20 cellular contexts compared by ENCODE assay signal in genomic region chr22:23704829-23705228, GRCh38. TPM values are rescaled to one million over a fixed set of nuclear protein-coding genes. Genes with fewer than 3 reads are reported as not detected.
DNase-seq lines count a peak whose midpoint lies in the region; ATAC-seq lines count a peak whose summit lies in the region.
"Had no signal": no experiment of that assay in that cellular context is flagged by ENCODE, and none has a peak within 500 bp of the region (broad histone marks: within the 10 kb centered on the region; RNA-seq: fewer than 3 reads in every experiment).

No MANE protein-coding gene starts in this region.

- CTCF ChIA-PET in CD8-positive, alpha-beta memory T cell (lab: Charles Lee) = no interaction called here
- CTCF ChIA-PET in activated CD8-positive, alpha-beta T cell treated with anti-CD3 and anti-CD28 coated beads, Interleukin-2, amount 10 ng/mL, durations not matched to agents 7 days and 5 days (lab: Charles Lee) = interaction anchor here (2.5 kb wide), 1 partner anchor 8 kb away, joined by 9 read pairs; no protein-coding TSS in a partner anchor
- CTCF ChIA-PET in naive thymus-derived CD4-positive, alpha-beta T cell (lab: Charles Lee) = interaction anchor here (1.4 kb wide), 1 partner anchor 153 kb away, joined by 3 read pairs; the partner anchor contains the start of gene SLC2A11

- H3K4me3 ChIP-seq in CD4-positive, CD25-positive, alpha-beta regulatory T cell (ENCODE audit: low read depth, low read length) = peak overlapping the region; percentile 48
- H3K4me3 ChIP-seq in CD8-positive, alpha-beta memory T cell (ENCODE audit: low read length) = no peak overlapping the region
- no peak overlapping the region for H3K4me3 ChIP-seq in naive thymus-derived CD4-positive, alpha-beta T cell (ENCODE audit: low read length)
- H3K4me3 ChIP-seq: body of pancreas, right atrium auricular region had no signal

- H3K27me3 ChIP-seq in CD4-positive, CD25-positive, alpha-beta regulatory T cell (ENCODE audit: control insufficient read depth, insufficient read depth, low read length) = no peaks in the 10 kb centered on the region
- H3K27me3 ChIP-seq in CD8-positive, alpha-beta memory T cell (ENCODE audit: insufficient read depth, low read length, poor library complexity, severe bottlenecking) = no peaks in the 10 kb centered on the region
- no peaks in the 10 kb centered on the region for H3K27me3 ChIP-seq in naive thymus-derived CD4-positive, alpha-beta T cell (ENCODE audit: control insufficient read depth in 2 of 2, insufficient read depth in 2 of 2, low read length in 2 of 2)
- H3K27me3 ChIP-seq: body of pancreas, right atrium auricular region had no signal

- H3K9me3 Mint-ChIP-seq in CD4-positive, CD25-positive, alpha-beta regulatory T cell = peaks cover 0 to 2% (median 0%) of the 10 kb centered on the region in 7 donors
- no peaks in the 10 kb centered on the region for H3K9me3 Mint-ChIP-seq in CD8-positive, alpha-beta memory T cell
- no peaks in the 10 kb centered on the region for H3K9me3 Mint-ChIP-seq in activated CD8-positive, alpha-beta T cell treated with anti-CD3 and anti-CD28 coated beads, Interleukin-2, amount 10 ng/mL, durations not matched to agents 7 days and 5 days (ENCODE audit: insufficient read depth)
- H3K9me3 Mint-ChIP-seq in naive thymus-derived CD4-positive, alpha-beta T cell = peaks cover 0 to 19% (median 7%) of the 10 kb centered on the region in 11 donors
- H3K9me3 Mint-ChIP-seq: endodermal cell had no signal

- POLR2A ChIA-PET in CD8-positive, alpha-beta memory T cell (lab: Charles Lee) = no interaction called here
- POLR2A ChIA-PET in activated CD8-positive, alpha-beta T cell treated with anti-CD3 and anti-CD28 coated beads, Interleukin-2, amount 10 ng/mL, durations not matched to agents 7 days and 5 days (lab: Charles Lee) = interaction anchor here (0.9 to 3.0 kb wide), 2 partner anchors 8 to 209 kb away, joined by 3 to 11 read pairs; no protein-coding TSS in a partner anchor
- POLR2A ChIA-PET in naive thymus-derived CD4-positive, alpha-beta T cell (lab: Charles Lee) = interaction anchor here (2.4 kb wide), 1 partner anchor 8 kb away, joined by 7 read pairs; no protein-coding TSS in a partner anchor

- H3K36me3 ChIP-seq in CD4-positive, CD25-positive, alpha-beta regulatory T cell (ENCODE audit: control insufficient read depth, insufficient read depth, low read length) = peaks cover 76% of the 10 kb centered on the region
- peaks cover 52% of the 10 kb centered on the region for H3K36me3 ChIP-seq in CD8-positive, alpha-beta memory T cell (ENCODE audit: insufficient read depth, low read length)
- H3K36me3 ChIP-seq in naive thymus-derived CD4-positive, alpha-beta T cell (ENCODE audit: control insufficient read depth in 2 of 3, insufficient read depth in 3 of 3, low read length in 3 of 3) = peaks cover 22 to 93% (median 24%) of the 10 kb centered on the region in 3 experiments

- peaks cover 29 to 87% (median 62%) of the 10 kb centered on the region in 4 donors for H3K4me1 Mint-ChIP-seq in CD4-positive, CD25-positive, alpha-beta regulatory T cell
- H3K4me1 Mint-ChIP-seq in CD8-positive, alpha-beta memory T cell = peaks cover 54 to 84% (median 80%) of the 10 kb centered on the region in 3 donors
- peaks cover 49% of the 10 kb centered on the region for H3K4me1 Mint-ChIP-seq in activated CD8-positive, alpha-beta T cell treated with anti-CD3 and anti-CD28 coated beads, Interleukin-2, amount 10 ng/mL, durations not matched to agents 7 days and 5 days (ENCODE audit: low read depth)
- peaks cover 13 to 84% (median 66%) of the 10 kb centered on the region in 7 donors for H3K4me1 Mint-ChIP-seq in naive thymus-derived CD4-positive, alpha-beta T cell
- H3K4me1 Mint-ChIP-seq: endodermal cell had no signal

- peak overlapping the region; percentile 62 for H3K27ac ChIP-seq in CD4-positive, CD25-positive, alpha-beta regulatory T cell (ENCODE audit: insufficient read depth, low read length, poor library complexity, severe bottlenecking)
- no peak overlapping the region for H3K27ac ChIP-seq in CD8-positive, alpha-beta memory T cell (ENCODE audit: low read depth, low read length)
- H3K27ac ChIP-seq in naive thymus-derived CD4-positive, alpha-beta T cell (ENCODE audit: low read depth, low read length) = peak overlapping the region; percentile 50
- H3K27ac ChIP-seq: body of pancreas, right atrium auricular region had no signal

- intact Hi-C loops in naive thymus-derived CD4-positive, alpha-beta T cell (cut with micrococcal nuclease) = loop anchor here (1.0 to 10.0 kb wide), 2 partner anchors 9 to 50 kb away; no protein-coding TSS in a partner anchor

- H3K4me1 ChIP-seq in CD4-positive, CD25-positive, alpha-beta regulatory T cell (ENCODE audit: control insufficient read depth, insufficient read depth, low read length, poor library complexity, severe bottlenecking) = peaks cover 18% of the 10 kb centered on the region
- peaks cover 19% of the 10 kb centered on the region for H3K4me1 ChIP-seq in CD8-positive, alpha-beta memory T cell (ENCODE audit: insufficient read depth, low read length)
- H3K4me1 ChIP-seq in naive thymus-derived CD4-positive, alpha-beta T cell (ENCODE audit: control insufficient read depth in 2 of 2, insufficient read depth in 2 of 2, low read length in 2 of 2) = peaks cover 5 to 16% of the 10 kb centered on the region in 2 donors
- H3K4me1 ChIP-seq: right atrium auricular region had no signal

- no peaks in the 10 kb centered on the region for H3K9me3 ChIP-seq in CD4-positive, CD25-positive, alpha-beta regulatory T cell (ENCODE audit: control insufficient read depth in 2 of 2, low read length in 2 of 2)
- H3K9me3 ChIP-seq in CD8-positive, alpha-beta memory T cell (ENCODE audit: low read length) = no peaks in the 10 kb centered on the region
- H3K9me3 ChIP-seq in naive thymus-derived CD4-positive, alpha-beta T cell (ENCODE audit: control insufficient read depth in 2 of 3, low read length in 3 of 3) = no peaks in the 10 kb centered on the region
- H3K9me3 ChIP-seq: body of pancreas, right atrium auricular region had no signal

- peaks cover 89% of the 10 kb centered on the region for H3K36me3 Mint-ChIP-seq in CD4-positive, CD25-positive, alpha-beta regulatory T cell
- H3K36me3 Mint-ChIP-seq in CD8-positive, alpha-beta memory T cell = peaks cover 18 to 96% (median 45%) of the 10 kb centered on the region in 3 donors
- peaks cover 97% of the 10 kb centered on the region for H3K36me3 Mint-ChIP-seq in activated CD8-positive, alpha-beta T cell treated with anti-CD3 and anti-CD28 coated beads, Interleukin-2, amount 10 ng/mL, durations not matched to agents 7 days and 5 days (ENCODE audit: low read depth)
- H3K36me3 Mint-ChIP-seq in naive thymus-derived CD4-positive, alpha-beta T cell = peaks cover 74 to 87% (median 83%) of the 10 kb centered on the region in 5 donors

- peak overlapping the region; percentile 27 to 85 (median 60) for H3K4me3 Mint-ChIP-seq in CD4-positive, CD25-positive, alpha-beta regulatory T cell
- peak overlapping the region in 3 of 7 donors; percentile 36 to 45 (median 44) for H3K4me3 Mint-ChIP-seq in CD8-positive, alpha-beta memory T cell
- H3K4me3 Mint-ChIP-seq in activated CD8-positive, alpha-beta T cell treated with anti-CD3 and anti-CD28 coated beads, Interleukin-2, amount 10 ng/mL, durations not matched to agents 7 days and 5 days = no peak overlapping the region
- peak overlapping the region in 6 of 10 donors; percentile 0 to 61 (median 43) for H3K4me3 Mint-ChIP-seq in naive thymus-derived CD4-positive, alpha-beta T cell
- H3K4me3 Mint-ChIP-seq: endodermal cell had no signal

- ATAC-seq in CD4-positive, CD25-positive, alpha-beta regulatory T cell (ENCODE audit: low read depth in 2 of 2) = peak; percentile 50 to 60
- ATAC-seq in activated CD8-positive, alpha-beta T cell treated with anti-CD3 and anti-CD28 coated beads, Interleukin-2, amount 10 ng/mL, durations not matched to agents 7 days and 5 days = peak; percentile 61
- ATAC-seq in naive thymus-derived CD4-positive, alpha-beta T cell = peak; percentile 50
- ATAC-seq: body of pancreas had no signal

- no peaks in the 10 kb centered on the region for H3K27me3 Mint-ChIP-seq in CD4-positive, CD25-positive, alpha-beta regulatory T cell
- H3K27me3 Mint-ChIP-seq in CD8-positive, alpha-beta memory T cell = no peaks in the 10 kb centered on the region
- no peaks in the 10 kb centered on the region for H3K27me3 Mint-ChIP-seq in activated CD8-positive, alpha-beta T cell treated with anti-CD3 and anti-CD28 coated beads, Interleukin-2, amount 10 ng/mL, durations not matched to agents 7 days and 5 days (ENCODE audit: low read depth)
- H3K27me3 Mint-ChIP-seq in naive thymus-derived CD4-positive, alpha-beta T cell = no peaks in the 10 kb centered on the region

- DNase-seq in CD4-positive, CD25-positive, alpha-beta regulatory T cell = peak in 2 of 3 donors; percentile 24 to 50
- DNase-seq in CD8-positive, alpha-beta memory T cell = peak in 1 of 5 donors; percentile 28
- DNase-seq in activated CD8-positive, alpha-beta T cell treated with anti-CD3 and anti-CD28 coated beads, Interleukin-2, amount 10 ng/mL, durations not matched to agents 7 days and 5 days = no peak
- DNase-seq in naive thymus-derived CD4-positive, alpha-beta T cell = peak in 1 of 9 donors; percentile 22
- DNase-seq in NCI-H524 treated with DMSO at 0.1 percent for 48 hours (lab: John Stamatoyannopoulos, UW) = no peak
- no peak for DNase-seq in cerebellar cortex (ENCODE audit: low spot score)
- DNase-seq in NCI-H345 (lab: John Stamatoyannopoulos, UW) = no peak
- DNase-seq: activated CD8-positive, alpha-beta memory T cell treated with anti-CD3 and anti-CD28 coated beads for 24 hours; body of pancreas; DND-41; endodermal cell; NCI-H1694 treated with DMSO at 0.1 percent for 48 hours; NCI-H774; SHP77; stimulated activated CD4-positive, alpha-beta T cell treated with anti-CD3 and anti-CD28 coated beads, Interleukin-12 subunit alpha, Interleukin-12 subunit beta, amount 100 ng/mL, for 4 hours had no signal

- peak overlapping the region; percentile 74 to 84 (median 77) for H3K27ac Mint-ChIP-seq in CD4-positive, CD25-positive, alpha-beta regulatory T cell
- peak overlapping the region; percentile 14 to 92 (median 88) for H3K27ac Mint-ChIP-seq in CD8-positive, alpha-beta memory T cell
- peak overlapping the region; percentile 58 for H3K27ac Mint-ChIP-seq in activated CD8-positive, alpha-beta T cell treated with anti-CD3 and anti-CD28 coated beads, Interleukin-2, amount 10 ng/mL, durations not matched to agents 7 days and 5 days
- H3K27ac Mint-ChIP-seq in naive thymus-derived CD4-positive, alpha-beta T cell = peak overlapping the region; percentile 73 to 89 (median 82)
- H3K27ac Mint-ChIP-seq: endodermal cell had no signal

RNA-seq across cellular contexts. Expression of gene RGL4, which starts 14.0 kb away (rescaled TPM):
- total RNA-seq in CD4-positive, CD25-positive, alpha-beta regulatory T cell = 22.1 TPM
- 10 to 100 TPM; 71.3 to 85.0 (median 83.5) TPM for polyA plus RNA-seq in CD4-positive, CD25-positive, alpha-beta regulatory T cell
- 1 to 10 TPM; 3.2 to 4.8 TPM for total RNA-seq in CD8-positive, alpha-beta memory T cell
- polyA plus RNA-seq in CD8-positive, alpha-beta memory T cell = 58.4 TPM
- 10 to 100 TPM; 34.0 to 38.5 TPM for total RNA-seq in activated CD8-positive, alpha-beta T cell treated with anti-CD3 and anti-CD28 coated beads, Interleukin-2, amount 10 ng/mL, durations not matched to agents 7 days and 5 days
- total RNA-seq in naive thymus-derived CD4-positive, alpha-beta T cell = 10 to 100 TPM; 13.8 to 31.9 (median 19.9) TPM
- 10 to 100 TPM; 86.3 to 95.0 TPM for polyA plus RNA-seq in naive thymus-derived CD4-positive, alpha-beta T cell
- total RNA-seq: body of pancreas, endodermal cell, glomerular endothelial cell, osteoblast, right atrium auricular region, temporal lobe had no signal

RNA-seq across cellular contexts. Expression of gene ZNF70, which starts 46.1 kb away (rescaled TPM):
- total RNA-seq in CD4-positive, CD25-positive, alpha-beta regulatory T cell = 2.0 TPM
- under 1 TPM; 0.06 to 0.49 (median 0.27) TPM for polyA plus RNA-seq in CD4-positive, CD25-positive, alpha-beta regulatory T cell
- total RNA-seq in CD8-positive, alpha-beta memory T cell = 1 to 10 TPM; 3.4 to 3.7 TPM
- polyA plus RNA-seq in CD8-positive, alpha-beta memory T cell = 0.35 TPM
- total RNA-seq in activated CD8-positive, alpha-beta T cell treated with anti-CD3 and anti-CD28 coated beads, Interleukin-2, amount 10 ng/mL, durations not matched to agents 7 days and 5 days = 1 to 10 TPM; 2.1 to 2.2 TPM
- 1 to 10 TPM; 3.1 to 7.9 (median 4.0) TPM for total RNA-seq in naive thymus-derived CD4-positive, alpha-beta T cell
- under 1 TPM; 0.32 to 0.34 TPM for polyA plus RNA-seq in naive thymus-derived CD4-positive, alpha-beta T cell

RNA-seq across cellular contexts. Expression of gene VPREB3, which starts 49.4 kb away (rescaled TPM):
- total RNA-seq in CD4-positive, CD25-positive, alpha-beta regulatory T cell = 0.89 TPM
- polyA plus RNA-seq in CD4-positive, CD25-positive, alpha-beta regulatory T cell = 1 to 10 TPM in 2 of 4 donors, under 1 TPM in 1, not detected in 1; 0.74 to 4.5 (median 2.1) TPM
- total RNA-seq in CD8-positive, alpha-beta memory T cell = not detected
- polyA plus RNA-seq in CD8-positive, alpha-beta memory T cell = not detected
- total RNA-seq in activated CD8-positive, alpha-beta T cell treated with anti-CD3 and anti-CD28 coated beads, Interleukin-2, amount 10 ng/mL, durations not matched to agents 7 days and 5 days = not detected
- 1 to 10 TPM in 1 of 5 experiments, under 1 TPM in 1, not detected in 3; 0.74 to 3.0 TPM for total RNA-seq in naive thymus-derived CD4-positive, alpha-beta T cell
- polyA plus RNA-seq in naive thymus-derived CD4-positive, alpha-beta T cell = 1 to 10 TPM; 1.3 to 1.5 TPM
- total RNA-seq: body of pancreas, endodermal cell, glomerular endothelial cell, osteoblast, right atrium auricular region, temporal lobe had no signal

RNA-seq across cellular contexts. Expression of gene C22orf15, which starts 58.0 kb away (rescaled TPM):
- 0.96 TPM for total RNA-seq in CD4-positive, CD25-positive, alpha-beta regulatory T cell
- 1 to 10 TPM in 1 of 4 donors, under 1 TPM in 3; 0.76 to 1.6 (median 0.85) TPM for polyA plus RNA-seq in CD4-positive, CD25-positive, alpha-beta regulatory T cell
- total RNA-seq in CD8-positive, alpha-beta memory T cell = under 1 TPM; 0.81 to 0.93 TPM
- polyA plus RNA-seq in CD8-positive, alpha-beta memory T cell = 0.75 TPM
- total RNA-seq in activated CD8-positive, alpha-beta T cell treated with anti-CD3 and anti-CD28 coated beads, Interleukin-2, amount 10 ng/mL, durations not matched to agents 7 days and 5 days = 1 to 10 TPM in 1 of 2 experiments, under 1 TPM in 1; 0.81 to 1.4 TPM
- 1 to 10 TPM in 4 of 5 experiments, not detected in 1; 1.2 to 5.7 (median 3.9) TPM for total RNA-seq in naive thymus-derived CD4-positive, alpha-beta T cell
- 1 to 10 TPM; 1.6 to 2.4 TPM for polyA plus RNA-seq in naive thymus-derived CD4-positive, alpha-beta T cell
- total RNA-seq: body of pancreas, myocyte, right atrium auricular region had no signal

Comparison
In these comparisons a context has a peak if more than half of its experiments do, and no peak if none do; other contexts are left out.
1. DNase-seq: peak in CD4-positive, CD25-positive, alpha-beta regulatory T cell (2 of 3); none in activated CD8-positive, alpha-beta T cell treated with anti-CD3 and anti-CD28 coated beads, Interleukin-2, amount 10 ng/mL, durations not matched to agents 7 days and 5 days (single experiment), NCI-H524 treated with DMSO at 0.1 percent for 48 hours (single experiment), cerebellar cortex (single experiment) and NCI-H345 (single experiment).
2. Peak in every context shown above with its lines, with median percentiles within 50 percentile points of each other: ATAC-seq and H3K27ac Mint-ChIP-seq.